8 cellular contexts compared by ENCODE assay signal in the genomic region with DNA sequence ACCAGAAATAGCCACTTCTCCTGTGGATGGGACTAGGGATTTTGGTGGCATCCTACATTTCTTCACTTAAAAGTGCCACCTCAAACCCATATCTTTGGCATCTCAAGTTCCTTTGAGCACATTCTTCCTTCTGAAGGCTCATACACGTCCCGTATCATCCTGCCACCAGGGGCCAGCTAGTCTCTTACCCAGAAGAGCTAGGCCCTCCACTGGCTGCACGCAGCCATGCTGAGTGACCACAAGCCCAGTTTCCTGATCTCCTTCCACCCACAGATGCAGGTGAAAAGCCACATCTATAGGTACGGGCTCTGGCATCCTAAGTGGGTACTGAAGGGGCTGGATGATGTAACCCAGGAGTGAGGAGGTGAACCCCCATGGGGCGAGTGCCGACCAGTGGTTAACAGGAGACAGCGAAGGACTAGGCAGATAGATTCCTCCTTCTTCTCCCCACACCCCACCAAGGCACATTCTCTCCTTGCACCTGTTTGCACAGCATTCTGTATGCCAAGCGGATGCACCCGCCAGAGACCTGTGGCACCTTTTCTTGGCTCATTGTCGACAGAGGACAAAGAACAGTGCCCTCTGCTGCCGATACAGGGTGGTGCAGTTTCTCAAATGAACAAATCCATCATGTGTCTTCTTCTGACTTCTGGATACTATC. TPM values are rescaled to one million over a fixed set of nuclear protein-coding genes. Genes with fewer than 3 reads are reported as not detected.
A peak's percentile ranks its signal among the peaks of the same experiment; 100 is the strongest.
DNase-seq lines count a peak whose midpoint lies in the region; ATAC-seq and TF ChIP-seq lines count a peak whose summit lies in the region.

No MANE protein-coding gene starts in this region.

- ATAC-seq in SK-N-SH treated with all-trans-retinoic acid at 6 μM for 48 hours (peak; percentile 62), HG03025 (IDR thresholded peaks at IDR 0.05; ENCODE audit: low FRiP score, unreplicated experiment) (no peak), GM18861 (IDR thresholded peaks at IDR 0.05; ENCODE audit: unreplicated experiment) (no peak)

- no peak overlapping the region for H3K27ac ChIP-seq in right atrium auricular region

- H3K36me3 ChIP-seq in right atrium auricular region, result no peaks in the 10 kb centered on the region

- H3K4me3 ChIP-seq in right atrium auricular region, result no peak overlapping the region

- no peaks in the 10 kb centered on the region for H3K27me3 ChIP-seq in right atrium auricular region

- H3K4me1 ChIP-seq in right atrium auricular region, result no peaks in the 10 kb centered on the region

- peak; percentile 9 for DNase-seq in GDM1 (lab: John Stamatoyannopoulos, UW)
- DNase-seq in HuH-7 (ENCODE audit: low spot score), result peak; percentile 77
- peak; percentile 34 for DNase-seq in activated naive CD8-positive, alpha-beta T cell treated with anti-CD3 and anti-CD28 coated beads, Interleukin-2, amount 50 U/mL, for 16 hours (ENCODE audit: low read depth, low spot score)
- no peak for DNase-seq in right atrium auricular region (ENCODE audit: low spot score)
- peak; percentile 42 to 54 for DNase-seq in stimulated activated CD4-positive, alpha-beta T cell treated with anti-CD3 and anti-CD28 coated beads, Interleukin-1b, Interleukin-23, amount 100 ng/mL, for 4 hours (ENCODE audit: low read depth in 2 of 2)

- TF ChIP-seq CTCF in right atrium auricular region (IDR thresholded peaks at IDR 0.05), result peak; percentile 50 to 65

- H3K9me3 ChIP-seq in right atrium auricular region, result no peaks in the 10 kb centered on the region

TF ChIP-seq in SK-N-SH treated with all-trans-retinoic acid at 6 μM for 48 hours, 23 proteins besides CTCF, POLR2A, EP300 and RAD21:
- no peak for TF ChIP-seq RARB (CRISPR knock-in tag; IDR thresholded peaks at IDR 0.05)
- no peak for TF ChIP-seq ZNF565 (CRISPR knock-in tag; conservative IDR thresholded peaks at IDR 0.05; ENCODE audit: low read depth)
- no peak for TF ChIP-seq ZNF8 (CRISPR knock-in tag; IDR thresholded peaks at IDR 0.05)
- no peak for TF ChIP-seq OSR1 (CRISPR knock-in tag; IDR thresholded peaks at IDR 0.05)
- no peak for TF ChIP-seq ISL1 (CRISPR knock-in tag; IDR thresholded peaks at IDR 0.05)
- TF ChIP-seq BACH2 (CRISPR knock-in tag; IDR thresholded peaks at IDR 0.05; ENCODE audit: borderline replicate concordance), result no peak
- no peak for TF ChIP-seq GLIS3 (CRISPR knock-in tag; IDR thresholded peaks at IDR 0.05)
- TF ChIP-seq, protein P1, sequence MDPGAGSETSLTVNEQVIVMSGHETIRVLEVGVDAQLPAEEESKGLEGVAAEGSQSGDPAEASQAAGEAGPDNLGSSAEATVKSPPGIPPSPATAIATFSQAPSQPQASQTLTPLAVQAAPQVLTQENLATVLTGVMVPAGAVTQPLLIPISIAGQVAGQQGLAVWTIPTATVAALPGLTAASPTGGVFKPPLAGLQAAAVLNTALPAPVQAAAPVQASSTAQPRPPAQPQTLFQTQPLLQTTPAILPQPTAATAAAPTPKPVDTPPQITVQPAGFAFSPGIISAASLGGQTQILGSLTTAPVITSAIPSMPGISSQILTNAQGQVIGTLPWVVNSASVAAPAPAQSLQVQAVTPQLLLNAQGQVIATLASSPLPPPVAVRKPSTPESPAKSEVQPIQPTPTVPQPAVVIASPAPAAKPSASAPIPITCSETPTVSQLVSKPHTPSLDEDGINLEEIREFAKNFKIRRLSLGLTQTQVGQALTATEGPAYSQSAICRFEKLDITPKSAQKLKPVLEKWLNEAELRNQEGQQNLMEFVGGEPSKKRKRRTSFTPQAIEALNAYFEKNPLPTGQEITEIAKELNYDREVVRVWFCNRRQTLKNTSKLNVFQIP (CRISPR knock-in tag; IDR thresholded peaks at IDR 0.05; ENCODE audit: borderline replicate concordance, low read depth), result no peak
- TF ChIP-seq, protein P2, sequence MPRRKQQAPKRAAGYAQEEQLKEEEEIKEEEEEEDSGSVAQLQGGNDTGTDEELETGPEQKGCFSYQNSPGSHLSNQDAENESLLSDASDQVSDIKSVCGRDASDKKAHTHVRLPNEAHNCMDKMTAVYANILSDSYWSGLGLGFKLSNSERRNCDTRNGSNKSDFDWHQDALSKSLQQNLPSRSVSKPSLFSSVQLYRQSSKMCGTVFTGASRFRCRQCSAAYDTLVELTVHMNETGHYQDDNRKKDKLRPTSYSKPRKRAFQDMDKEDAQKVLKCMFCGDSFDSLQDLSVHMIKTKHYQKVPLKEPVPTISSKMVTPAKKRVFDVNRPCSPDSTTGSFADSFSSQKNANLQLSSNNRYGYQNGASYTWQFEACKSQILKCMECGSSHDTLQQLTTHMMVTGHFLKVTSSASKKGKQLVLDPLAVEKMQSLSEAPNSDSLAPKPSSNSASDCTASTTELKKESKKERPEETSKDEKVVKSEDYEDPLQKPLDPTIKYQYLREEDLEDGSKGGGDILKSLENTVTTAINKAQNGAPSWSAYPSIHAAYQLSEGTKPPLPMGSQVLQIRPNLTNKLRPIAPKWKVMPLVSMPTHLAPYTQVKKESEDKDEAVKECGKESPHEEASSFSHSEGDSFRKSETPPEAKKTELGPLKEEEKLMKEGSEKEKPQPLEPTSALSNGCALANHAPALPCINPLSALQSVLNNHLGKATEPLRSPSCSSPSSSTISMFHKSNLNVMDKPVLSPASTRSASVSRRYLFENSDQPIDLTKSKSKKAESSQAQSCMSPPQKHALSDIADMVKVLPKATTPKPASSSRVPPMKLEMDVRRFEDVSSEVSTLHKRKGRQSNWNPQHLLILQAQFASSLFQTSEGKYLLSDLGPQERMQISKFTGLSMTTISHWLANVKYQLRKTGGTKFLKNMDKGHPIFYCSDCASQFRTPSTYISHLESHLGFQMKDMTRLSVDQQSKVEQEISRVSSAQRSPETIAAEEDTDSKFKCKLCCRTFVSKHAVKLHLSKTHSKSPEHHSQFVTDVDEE (CRISPR knock-in tag; IDR thresholded peaks at IDR 0.05), result no peak
- TF ChIP-seq, protein P3, sequence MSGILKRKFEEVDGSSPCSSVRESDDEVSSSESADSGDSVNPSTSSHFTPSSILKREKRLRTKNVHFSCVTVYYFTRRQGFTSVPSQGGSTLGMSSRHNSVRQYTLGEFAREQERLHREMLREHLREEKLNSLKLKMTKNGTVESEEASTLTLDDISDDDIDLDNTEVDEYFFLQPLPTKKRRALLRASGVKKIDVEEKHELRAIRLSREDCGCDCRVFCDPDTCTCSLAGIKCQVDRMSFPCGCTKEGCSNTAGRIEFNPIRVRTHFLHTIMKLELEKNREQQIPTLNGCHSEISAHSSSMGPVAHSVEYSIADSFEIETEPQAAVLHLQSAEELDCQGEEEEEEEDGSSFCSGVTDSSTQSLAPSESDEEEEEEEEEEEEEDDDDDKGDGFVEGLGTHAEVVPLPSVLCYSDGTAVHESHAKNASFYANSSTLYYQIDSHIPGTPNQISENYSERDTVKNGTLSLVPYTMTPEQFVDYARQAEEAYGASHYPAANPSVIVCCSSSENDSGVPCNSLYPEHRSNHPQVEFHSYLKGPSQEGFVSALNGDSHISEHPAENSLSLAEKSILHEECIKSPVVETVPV (CRISPR knock-in tag; IDR thresholded peaks at IDR 0.05), result no peak
- no peak for TF ChIP-seq PPARA (CRISPR knock-in tag; IDR thresholded peaks at IDR 0.05; ENCODE audit: borderline replicate concordance)

RNA-seq across cellular contexts. Expression of a gene that starts 14.4 kb away (rescaled TPM):
- not detected for total RNA-seq in right atrium auricular region

RNA-seq across cellular contexts. Expression of a gene that starts 43.7 kb away (rescaled TPM):
- 1 to 10 TPM; 2.0 to 4.2 TPM for total RNA-seq in right atrium auricular region
